ENCODE assay signal across 26 cellular contexts in the genomic region with DNA sequence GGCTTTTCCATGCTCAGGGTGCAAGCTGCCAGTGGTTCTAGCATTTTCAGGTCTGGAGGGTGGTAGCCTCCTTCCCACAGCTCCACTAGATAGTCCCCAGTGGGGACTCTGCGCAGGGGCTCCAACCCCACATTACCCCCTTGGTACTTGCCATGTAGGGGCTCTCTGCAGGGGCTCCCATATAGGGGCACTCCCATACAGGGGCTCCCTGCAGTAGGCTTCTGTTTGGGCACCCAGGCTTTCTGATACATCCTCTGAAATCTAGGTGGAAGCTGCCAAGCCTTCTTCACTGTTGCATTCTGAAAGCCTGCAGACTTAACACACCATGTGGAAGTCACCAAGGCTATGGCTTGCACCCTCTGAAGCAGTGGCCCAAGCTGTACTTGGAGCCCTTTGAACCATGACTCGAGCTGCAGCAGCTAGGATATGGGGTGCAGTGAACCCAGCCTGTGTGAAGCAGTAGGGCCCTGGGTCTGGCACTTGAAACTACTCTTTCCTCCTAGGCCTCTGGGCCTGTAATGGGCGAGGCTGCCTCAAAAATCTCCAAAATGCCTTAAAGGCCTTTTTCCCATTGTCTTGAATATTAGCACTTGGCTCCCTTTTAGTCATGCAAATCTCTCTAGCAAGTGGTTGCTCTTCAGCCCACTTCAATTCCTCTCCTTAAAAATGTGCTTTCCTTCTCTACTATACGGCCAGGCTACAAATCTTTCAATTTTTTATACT.
"Had no signal": no experiment of that assay in that cellular context is flagged by ENCODE, and none has a peak within 500 bp of the region (broad histone marks: within the 10 kb centered on the region; RNA-seq: fewer than 3 reads in every experiment).

No MANE protein-coding gene starts in this region.

- H3K36me3 ChIP-seq: adrenal gland, ascending aorta, gastroesophageal sphincter, neural progenitor cell, right atrium auricular region, tibial nerve had no signal

- H2AFZ ChIP-seq: neural progenitor cell had no signal

- H3K4me1 Mint-ChIP-seq: brain; mesothelial cell of epicardium; naive thymus-derived CD4-positive, alpha-beta T cell; stimulated activated naive B cell treated with anti-CD40 and anti-IgM and Interleukin-4, amounts not matched to agents 10 μg/mL and 1 μg/mL and 100 μg/mL, for 72 hours had no signal

- H3K4me3 ChIP-seq: adrenal gland, ascending aorta, gastroesophageal sphincter, neural progenitor cell, right atrium auricular region, smooth muscle cell, tibial nerve had no signal

- H3K27ac Mint-ChIP-seq: activated naive CD8-positive, alpha-beta T cell; brain; effector memory CD8-positive, alpha-beta T cell; mesothelial cell of epicardium; naive thymus-derived CD4-positive, alpha-beta T cell; neural progenitor cell; stimulated activated naive B cell treated with anti-CD40 and anti-IgM and Interleukin-4, amounts not matched to agents 10 μg/mL and 1 μg/mL and 100 μg/mL, for 72 hours; T-helper 1 cell treated with Interleukin-12 subunit alpha and Interleukin-12 subunit beta and Interleukin-4 antibody, amounts not matched to agents 30 μg/mL and 1 μg/mL, for 36 hours had no signal

- H3K4me1 ChIP-seq: adrenal gland, ascending aorta, gastroesophageal sphincter, right atrium auricular region, tibial nerve had no signal

- H3K27ac ChIP-seq: adrenal gland, ascending aorta, gastroesophageal sphincter, neural progenitor cell, right atrium auricular region, tibial nerve had no signal

- H3K4me3 Mint-ChIP-seq: activated naive CD8-positive, alpha-beta T cell; brain; effector memory CD8-positive, alpha-beta T cell; mesothelial cell of epicardium; naive thymus-derived CD4-positive, alpha-beta T cell; neural progenitor cell; stimulated activated naive B cell treated with anti-CD40 and anti-IgM and Interleukin-4, amounts not matched to agents 10 μg/mL and 1 μg/mL and 100 μg/mL, for 72 hours; T-helper 1 cell treated with Interleukin-12 subunit alpha and Interleukin-12 subunit beta and Interleukin-4 antibody, amounts not matched to agents 30 μg/mL and 1 μg/mL, for 36 hours had no signal

- H3K9me3 ChIP-seq: adrenal gland, ascending aorta, gastroesophageal sphincter, right atrium auricular region had no signal

- H3K9me3 Mint-ChIP-seq: effector memory CD8-positive, alpha-beta T cell; T-helper 1 cell treated with Interleukin-12 subunit alpha and Interleukin-12 subunit beta and Interleukin-4 antibody, amounts not matched to agents 30 μg/mL and 1 μg/mL, for 36 hours had no signal

- H3K9ac ChIP-seq: neural progenitor cell had no signal

- ATAC-seq: effector memory CD8-positive, alpha-beta T cell; gastroesophageal sphincter; naive thymus-derived CD4-positive, alpha-beta T cell; stimulated activated naive B cell treated with anti-CD40 and anti-IgM and Interleukin-4, amounts not matched to agents 10 μg/mL and 1 μg/mL and 100 μg/mL, for 72 hours had no signal

- DNase-seq: activated CD4-positive, alpha-beta T cell treated with anti-CD3 and anti-CD28 coated beads for 1 hour; activated CD8-positive, alpha-beta memory T cell treated with anti-CD3 and anti-CD28 coated beads for 24 hours; activated effector memory CD4-positive, alpha-beta T cell treated with Interleukin-2 at 50 U/mL for 16 hours; activated naive CD4-positive, alpha-beta T cell treated with Interleukin-2 at 50 U/mL for 16 hours; adrenal gland; caudate nucleus; cortex of kidney; effector memory CD8-positive, alpha-beta T cell; hippocampal formation; naive thymus-derived CD4-positive, alpha-beta T cell; occipital lobe; stimulated activated CD4-positive, alpha-beta T cell treated with anti-CD3 and anti-CD28 coated beads, Interleukin-15, amount 100 ng/mL, for 24 hours; stimulated activated CD4-positive, alpha-beta T cell treated with anti-CD3 and anti-CD28 coated beads, Interleukin-2, amount 100 ng/mL, for 24 hours; stimulated activated naive B cell treated with anti-CD40 and anti-IgM and Interleukin-4, amounts not matched to agents 10 μg/mL and 1 μg/mL and 100 μg/mL, for 72 hours; SW 1271; T-helper 9 cell had no signal

- H3K36me3 Mint-ChIP-seq: activated naive CD8-positive, alpha-beta T cell; brain; mesothelial cell of epicardium; neural progenitor cell; stimulated activated naive B cell treated with anti-CD40 and anti-IgM and Interleukin-4, amounts not matched to agents 10 μg/mL and 1 μg/mL and 100 μg/mL, for 72 hours had no signal

- H3K4me2 ChIP-seq: neural progenitor cell, smooth muscle cell had no signal

- H3K27me3 ChIP-seq: adrenal gland, ascending aorta, neural progenitor cell, right atrium auricular region, tibial nerve had no signal
